ENCODE assay signal across 1 cellular context in genomic region chr19:47819841-47820244, GRCh38.
TF ChIP-seq lines count a peak whose summit lies in the region.

No MANE protein-coding gene starts in this region.

TF ChIP-seq in GM12891, 5 proteins besides CTCF, POLR2A, EP300 and RAD21:
- no peak for TF ChIP-seq POU2F2 (IDR thresholded peaks at IDR 0.05; ENCODE audit: low read depth, low read length)
- TF ChIP-seq SPI1 (IDR thresholded peaks at IDR 0.05; ENCODE audit: low read depth, low read length), result peak; percentile 78
- no peak for TF ChIP-seq TAF1 (IDR thresholded peaks at IDR 0.05; ENCODE audit: low read depth, low read length)
- TF ChIP-seq POLR2AphosphoS5 (IDR thresholded peaks at IDR 0.05; ENCODE audit: low read depth, low read length), result no peak
- TF ChIP-seq PAX5 (IDR thresholded peaks at IDR 0.05; ENCODE audit: insufficient read depth, low read length, severe bottlenecking), result no peak
